ENCODE assay signal across 17 cellular contexts in genomic region chrX:85024562-85024961, GRCh38. TPM values are rescaled to one million over a fixed set of nuclear protein-coding genes. Genes with fewer than 3 reads are reported as not detected.
DNase-seq lines count a peak whose midpoint lies in the region; ATAC-seq, FAIRE-seq and TF ChIP-seq lines count a peak whose summit lies in the region.
"Had no signal": no experiment of that assay in that cellular context is flagged by ENCODE, and none has a peak within 500 bp of the region (broad histone marks: within the 10 kb centered on the region; RNA-seq: fewer than 3 reads in every experiment).

No MANE protein-coding gene starts in this region.

- no peak for TF ChIP-seq POLR2A in GM12892 (IDR thresholded peaks at IDR 0.05; ENCODE audit: low read depth, low read length)

- intact Hi-C loops in activated CD8-positive, alpha-beta T cell treated with anti-CD3 and anti-CD28 coated beads for 36 hours (cut with micrococcal nuclease) = no loop called here

- DNase-seq in Ammon's horn (ENCODE audit: low spot score) = peak; percentile 3
- peak; percentile 61 for DNase-seq in G401 (ENCODE audit: low spot score)
- peak; percentile 38 to 80 for DNase-seq in NCI-H524 (lab: John Stamatoyannopoulos, UW)
- no peak for DNase-seq in glutamatergic neuron
- DNase-seq in stimulated activated naive CD8-positive, alpha-beta T cell treated with anti-CD3 and anti-CD28 coated beads, Interleukin-15, amount 100 ng/mL, for 72 hours = no peak
- no peak for DNase-seq in NCI-H1436 treated with DMSO at 0.1 percent for 48 hours (lab: John Stamatoyannopoulos, UW)
- no peak for DNase-seq in GM12892 (ENCODE audit: insufficient read length)
- no peak for DNase-seq in activated CD8-positive, alpha-beta T cell treated with anti-CD3 and anti-CD28 coated beads for 36 hours
- DNase-seq: ACHN; CD4-positive, alpha-beta T cell; COR-L47; DMS53; H7 had no signal

- CTCF ChIA-PET in activated CD8-positive, alpha-beta T cell treated with anti-CD3 and anti-CD28 coated beads for 36 hours (lab: Charles Lee) = no interaction called here

- no peak for FAIRE-seq in GM12892 (lab: Jason Lieb, UNC)
- FAIRE-seq: D721Med, GM18507 had no signal

- TF ChIP-seq CTCF in glutamatergic neuron (IDR thresholded peaks at IDR 0.05; ENCODE audit: partially characterized antibody, unreplicated experiment) = no peak
- TF ChIP-seq CTCF in activated CD8-positive, alpha-beta T cell treated with anti-CD3 and anti-CD28 coated beads for 36 hours (IDR thresholded peaks at IDR 0.05) = no peak

- no peaks in the 10 kb centered on the region for H3K27me3 Mint-ChIP-seq in glutamatergic neuron (ENCODE audit: unreplicated experiment)
- no peaks in the 10 kb centered on the region for H3K27me3 Mint-ChIP-seq in stimulated activated naive CD8-positive, alpha-beta T cell treated with anti-CD3 and anti-CD28 coated beads, Interleukin-15, amount 100 ng/mL, for 72 hours
- H3K27me3 Mint-ChIP-seq in activated CD8-positive, alpha-beta T cell treated with anti-CD3 and anti-CD28 coated beads for 36 hours = no peaks in the 10 kb centered on the region
- H3K27me3 Mint-ChIP-seq: B cell; CD4-positive, alpha-beta T cell had no signal

- H3K27ac Mint-ChIP-seq in glutamatergic neuron (ENCODE audit: unreplicated experiment) = peak overlapping the region; percentile 75
- H3K27ac Mint-ChIP-seq in stimulated activated naive CD8-positive, alpha-beta T cell treated with anti-CD3 and anti-CD28 coated beads, Interleukin-15, amount 100 ng/mL, for 72 hours = no peak overlapping the region
- no peak overlapping the region for H3K27ac Mint-ChIP-seq in activated CD8-positive, alpha-beta T cell treated with anti-CD3 and anti-CD28 coated beads for 36 hours
- H3K27ac Mint-ChIP-seq: B cell; CD4-positive, alpha-beta T cell; GM23338 had no signal

- no peaks in the 10 kb centered on the region for H3K36me3 Mint-ChIP-seq in glutamatergic neuron (ENCODE audit: unreplicated experiment)
- peaks cover 19% of the 10 kb centered on the region for H3K36me3 Mint-ChIP-seq in activated CD8-positive, alpha-beta T cell treated with anti-CD3 and anti-CD28 coated beads for 36 hours (ENCODE audit: low read depth)

- POLR2A ChIA-PET in activated CD8-positive, alpha-beta T cell treated with anti-CD3 and anti-CD28 coated beads for 36 hours (lab: Charles Lee) = no interaction called here

- peaks cover 2% of the 10 kb centered on the region for H3K9me3 Mint-ChIP-seq in glutamatergic neuron (ENCODE audit: unreplicated experiment)
- no peaks in the 10 kb centered on the region for H3K9me3 Mint-ChIP-seq in stimulated activated naive CD8-positive, alpha-beta T cell treated with anti-CD3 and anti-CD28 coated beads, Interleukin-15, amount 100 ng/mL, for 72 hours
- H3K9me3 Mint-ChIP-seq in activated CD8-positive, alpha-beta T cell treated with anti-CD3 and anti-CD28 coated beads for 36 hours = no peaks in the 10 kb centered on the region
- H3K9me3 Mint-ChIP-seq: CD4-positive, alpha-beta T cell; GM23338 had no signal

- peaks cover 2% of the 10 kb centered on the region for H3K4me1 Mint-ChIP-seq in glutamatergic neuron (ENCODE audit: low read depth, unreplicated experiment)
- no peaks in the 10 kb centered on the region for H3K4me1 Mint-ChIP-seq in stimulated activated naive CD8-positive, alpha-beta T cell treated with anti-CD3 and anti-CD28 coated beads, Interleukin-15, amount 100 ng/mL, for 72 hours
- H3K4me1 Mint-ChIP-seq in activated CD8-positive, alpha-beta T cell treated with anti-CD3 and anti-CD28 coated beads for 36 hours (ENCODE audit: low read depth) = no peaks in the 10 kb centered on the region
- H3K4me1 Mint-ChIP-seq: B cell, GM23338 had no signal

- no peak for ATAC-seq in stimulated activated naive CD8-positive, alpha-beta T cell treated with anti-CD3 and anti-CD28 coated beads, Interleukin-15, amount 100 ng/mL, for 72 hours
- no peak for ATAC-seq in activated CD8-positive, alpha-beta T cell treated with anti-CD3 and anti-CD28 coated beads for 36 hours
- ATAC-seq: GM23338 had no signal

- H3K4me3 Mint-ChIP-seq in glutamatergic neuron (ENCODE audit: unreplicated experiment) = no peak overlapping the region
- H3K4me3 Mint-ChIP-seq in stimulated activated naive CD8-positive, alpha-beta T cell treated with anti-CD3 and anti-CD28 coated beads, Interleukin-15, amount 100 ng/mL, for 72 hours = no peak overlapping the region
- H3K4me3 Mint-ChIP-seq in activated CD8-positive, alpha-beta T cell treated with anti-CD3 and anti-CD28 coated beads for 36 hours = no peak overlapping the region
- H3K4me3 Mint-ChIP-seq: B cell; CD4-positive, alpha-beta T cell; GM23338 had no signal

- in situ Hi-C loops in G401 (cut with HindIII; ENCODE audit: low sequenced_read_pairs) = no loop called here

RNA-seq across cellular contexts. Expression of gene APOOL, which starts 20.9 kb away (rescaled TPM):
- 4.6 and 7.7 TPM in 2 replicates for total RNA-seq in G401 (2014; rRNA removed; shearing (Covaris generic))
- total RNA-seq in glutamatergic neuron (ENCODE audit: unreplicated experiment) = 21.6 TPM
- polyA plus RNA-seq in GM12892 (2012; ENCODE audit: missing spikeins) = 8.7 TPM
- 10 to 100 TPM; 15.4 to 16.5 TPM for total RNA-seq in activated CD8-positive, alpha-beta T cell treated with anti-CD3 and anti-CD28 coated beads for 36 hours

Comparison
In these comparisons a context has a peak if more than half of its experiments do, and no peak if none do; other contexts are left out.
1. DNase-seq: peak in Ammon's horn (single experiment), G401 (single experiment) and NCI-H524 (2 of 2); none in glutamatergic neuron (single experiment), stimulated activated naive CD8-positive, alpha-beta T cell treated with anti-CD3 and anti-CD28 coated beads, Interleukin-15, amount 100 ng/mL, for 72 hours (0 of 2), NCI-H1436 treated with DMSO at 0.1 percent for 48 hours (single experiment), GM12892 (single experiment) and activated CD8-positive, alpha-beta T cell treated with anti-CD3 and anti-CD28 coated beads for 36 hours (single experiment).